In genomic region chr3:123449092-123449985, GRCh38 we compare ENCODE assay signal across 7 cellular contexts. TPM values are rescaled to one million over a fixed set of nuclear protein-coding genes. Genes with fewer than 3 reads are reported as not detected.
DNase-seq lines count a peak whose midpoint lies in the region; ATAC-seq and TF ChIP-seq lines count a peak whose summit lies in the region.

No MANE protein-coding gene starts in this region.

- H3K36me3 Mint-ChIP-seq in endothelial cell (ENCODE audit: low read depth, unreplicated experiment): peaks cover 4% of the 10 kb centered on the region

- H3K9me3 Mint-ChIP-seq in endothelial cell (ENCODE audit: unreplicated experiment): no peaks in the 10 kb centered on the region

- H3K27me3 ChIP-seq in transverse colon: peaks cover 62% of the 10 kb centered on the region

- CTCF ChIA-PET in GM10248 (lab: Yijun Ruan, JAX): interaction anchor here (0.9 to 5.7 kb wide), 3 partner anchors 39 to 110 kb away, joined by 3 to 32 read pairs (median 3); no protein-coding TSS in a partner anchor

- POLR2A ChIA-PET in GM10248 (lab: Yijun Ruan, JAX): no interaction called here

- peaks cover 13% of the 10 kb centered on the region for H3K27me3 Mint-ChIP-seq in endothelial cell (ENCODE audit: unreplicated experiment)

- TF ChIP-seq EP300 in transverse colon (IDR thresholded peaks at IDR 0.05; ENCODE audit: low read depth): no peak

- WGBS in transverse colon (ENCODE audit: low coverage in 1 of 2), 2 donors: 1% methylated on average over 77 of the region's 114 CpGs; no CpG with 5 or more reads in 1 of the 2 donors

- peak overlapping the region; percentile 83 to 90 (median 88) for H3K27ac ChIP-seq in transverse colon

- in situ Hi-C loops in transverse colon (cut with MboI; ENCODE audit: low pct_ligation_motif_present in 1 of 4, low pct_unique_long_range_greater_than_20kb in 1 of 4, low sequenced_read_pairs in 3 of 4): no loop called here

- H3K36me3 ChIP-seq in mucosa of descending colon (ENCODE audit: low read depth) (no peaks in the 10 kb centered on the region), transverse colon (no peaks in the 10 kb centered on the region)

- H3K4me1 ChIP-seq in mucosa of descending colon (ENCODE audit: low read depth): peaks cover 12% of the 10 kb centered on the region
- peaks cover 0 to 25% (median 18%) of the 10 kb centered on the region in 4 donors for H3K4me1 ChIP-seq in transverse colon

- no peak overlapping the region for H3K4me3 ChIP-seq in mucosa of descending colon
- peak overlapping the region; percentile 59 to 82 (median 68) for H3K4me3 ChIP-seq in transverse colon

- no peak overlapping the region for H3K4me3 Mint-ChIP-seq in endothelial cell (ENCODE audit: unreplicated experiment)

- DNase-seq in GM10248 (ENCODE audit: extremely low spot score) (peak; percentile 38), NCI-H69 (lab: John Stamatoyannopoulos, UW) (peak; percentile 44), endothelial cell (ENCODE audit: low spot score) (peak; percentile 44), mucosa of descending colon (peak in 2 of 3 donors; percentile 23 to 63), transverse colon (peak; percentile 26), UCSD-AML1 (lab: John Stamatoyannopoulos, UW; ENCODE audit: unreplicated experiment) (no peak)
- no peak for DNase-seq in activated CD4-positive, CD25-positive, alpha-beta regulatory T cell (lab: John Stamatoyannopoulos, UW)

- peaks cover 4% of the 10 kb centered on the region for H3K4me1 Mint-ChIP-seq in endothelial cell (ENCODE audit: unreplicated experiment)

- no peaks in the 10 kb centered on the region for H3K9me3 ChIP-seq in mucosa of descending colon
- H3K9me3 ChIP-seq in transverse colon: no peaks in the 10 kb centered on the region

- ATAC-seq in mucosa of descending colon: peak; percentile 55

- H3K27ac Mint-ChIP-seq in endothelial cell (ENCODE audit: unreplicated experiment): no peak overlapping the region

- no peak for TF ChIP-seq CTCF in GM10248 (IDR thresholded peaks at IDR 0.05; ENCODE audit: control extremely low read depth, extremely low read depth, low read depth, missing control alignments)
- TF ChIP-seq CTCF in endothelial cell (IDR thresholded peaks at IDR 0.05; ENCODE audit: unreplicated experiment): no peak
- TF ChIP-seq CTCF in mucosa of descending colon (IDR thresholded peaks at IDR 0.05): no peak
- no peak for TF ChIP-seq CTCF in transverse colon (IDR thresholded peaks at IDR 0.05)

- TF ChIP-seq POLR2A in transverse colon (IDR thresholded peaks at IDR 0.05): no peak

- intact Hi-C loops in mucosa of descending colon (cut with DNase I, micrococcal nuclease): no loop called here
- intact Hi-C loops in transverse colon (cut with DNase I; ENCODE audit: low total_unique reads): loop anchor here (5.0 to 10.0 kb wide), 2 partner anchors 75 to 117 kb away; no protein-coding TSS in a partner anchor

RNA-seq across cellular contexts. Expression of gene ADCY5, which starts 0.4 kb away (rescaled TPM):
- total RNA-seq in endothelial cell (ENCODE audit: unreplicated experiment) (1.0 TPM), mucosa of descending colon (10 to 100 TPM in 2 of 3 donors, 1 to 10 TPM in 1; 7.8 to 72.6 (median 12.6) TPM), transverse colon (10 to 100 TPM; 13.9 to 42.0 (median 28.6) TPM)

Comparison
In these comparisons a context has a peak if more than half of its experiments do, and no peak if none do; other contexts are left out.
1. DNase-seq: peak in GM10248 (single experiment), NCI-H69 (single experiment), endothelial cell (single experiment), mucosa of descending colon (2 of 3) and transverse colon (single experiment); none in activated CD4-positive, CD25-positive, alpha-beta regulatory T cell (0 of 4) and UCSD-AML1 (single experiment).